ENCODE assay signal across 6 cellular contexts in genomic region chr5:144880513-144880912, GRCh38.
"Had no signal": no experiment of that assay in that cellular context is flagged by ENCODE, and none has a peak within 500 bp of the region (broad histone marks: within the 10 kb centered on the region; RNA-seq: fewer than 3 reads in every experiment).

No MANE protein-coding gene starts in this region.

- H3K4me3 ChIP-seq: GM23338, K562 had no signal

- H3K4me3 Mint-ChIP-seq: GM23338, H9 had no signal

- H3K27ac Mint-ChIP-seq: GM23338, H9 had no signal

- DNase-seq: H9, HCEC 1CT, IMR-90, KG1 had no signal

- H3K9me3 Mint-ChIP-seq: GM23338, H9 had no signal

- H3K4me1 Mint-ChIP-seq: GM23338, H9 had no signal

- ATAC-seq: GM23338, K562 had no signal
